2 cellular contexts compared by ENCODE assay signal in genomic region chr9:77756449-77756848, GRCh38.
TF ChIP-seq lines count a peak whose summit lies in the region.

No MANE protein-coding gene starts in this region.

TF ChIP-seq in HepG2, 621 proteins besides CTCF, POLR2A, EP300 and RAD21 (continues in another document):
- TF ChIP-seq MED13 (CRISPR knock-in tag; IDR thresholded peaks at IDR 0.05) (no peak), CREM (IDR thresholded peaks at IDR 0.05) (no peak), CREM (CRISPR knock-in tag; IDR thresholded peaks at IDR 0.05) (no peak), SIN3A (IDR thresholded peaks at IDR 0.05; ENCODE audit: borderline replicate concordance, low read depth, low read length) (no peak), XRCC5 (optimal IDR thresholded peaks at IDR 0.05; ENCODE audit: low read length) (no peak), NCOA1 (CRISPR knock-in tag; IDR thresholded peaks at IDR 0.05) (no peak), ZBTB43 (CRISPR knock-in tag; conservative IDR thresholded peaks at IDR 0.05) (no peak), ZNF17 (CRISPR knock-in tag; IDR thresholded peaks at IDR 0.05) (no peak), ZNF18 (CRISPR knock-in tag; IDR thresholded peaks at IDR 0.05; ENCODE audit: insufficient replicate concordance) (no peak), IRF9 (CRISPR knock-in tag; IDR thresholded peaks at IDR 0.05; ENCODE audit: borderline replicate concordance) (no peak), STAG1 (CRISPR knock-in tag; IDR thresholded peaks at IDR 0.05) (peak; percentile 66), ZNF776 (CRISPR knock-in tag; IDR thresholded peaks at IDR 0.05) (no peak), TRAFD1 (CRISPR knock-in tag; IDR thresholded peaks at IDR 0.05; ENCODE audit: borderline replicate concordance) (no peak), ZFP91 (CRISPR knock-in tag; IDR thresholded peaks at IDR 0.05; ENCODE audit: borderline replicate concordance) (no peak), ZBTB21 (CRISPR knock-in tag; IDR thresholded peaks at IDR 0.05) (no peak), HCFC1 (IDR thresholded peaks at IDR 0.05; ENCODE audit: low read depth, low read length) (no peak), KLF9 (CRISPR knock-in tag; IDR thresholded peaks at IDR 0.05; ENCODE audit: low read depth) (no peak), ZBTB7B (CRISPR knock-in tag; IDR thresholded peaks at IDR 0.05) (no peak), HMGA1 (CRISPR knock-in tag; conservative IDR thresholded peaks at IDR 0.05) (no peak)

TF ChIP-seq in IMR-90, 13 proteins besides CTCF, POLR2A, EP300 and RAD21:
- TF ChIP-seq ELK1 (IDR thresholded peaks at IDR 0.05; ENCODE audit: borderline replicate concordance, low read depth, low read length) (no peak), RCOR1 (IDR thresholded peaks at IDR 0.05; ENCODE audit: insufficient replicate concordance, low read length) (no peak), USF2 (IDR thresholded peaks at IDR 0.05; ENCODE audit: low read depth, low read length) (no peak), NFE2L2 (IDR thresholded peaks at IDR 0.05; ENCODE audit: low read depth, low read length) (no peak), SMC3 (IDR thresholded peaks at IDR 0.05; ENCODE audit: low read depth, low read length) (no peak), MXI1 (IDR thresholded peaks at IDR 0.05; ENCODE audit: borderline replicate concordance, low read depth, low read length) (no peak), RFX5 (IDR thresholded peaks at IDR 0.05; ENCODE audit: low read depth, low read length) (no peak), MAFK (IDR thresholded peaks at IDR 0.05; ENCODE audit: low read depth, low read length) (no peak), CHD1 (IDR thresholded peaks at IDR 0.05; ENCODE audit: low read depth, low read length) (no peak), FOS (IDR thresholded peaks at IDR 0.05; ENCODE audit: low read depth, low read length) (no peak), BHLHE40 (IDR thresholded peaks at IDR 0.05; ENCODE audit: low read depth, low read length) (no peak), MAZ (IDR thresholded peaks at IDR 0.05; ENCODE audit: borderline replicate concordance, low read depth, low read length) (no peak), CEBPB (IDR thresholded peaks at IDR 0.05; ENCODE audit: low read depth, low read length) (no peak)
